Comparison of ENCODE assay signal across 14 cellular contexts in the genomic region with DNA sequence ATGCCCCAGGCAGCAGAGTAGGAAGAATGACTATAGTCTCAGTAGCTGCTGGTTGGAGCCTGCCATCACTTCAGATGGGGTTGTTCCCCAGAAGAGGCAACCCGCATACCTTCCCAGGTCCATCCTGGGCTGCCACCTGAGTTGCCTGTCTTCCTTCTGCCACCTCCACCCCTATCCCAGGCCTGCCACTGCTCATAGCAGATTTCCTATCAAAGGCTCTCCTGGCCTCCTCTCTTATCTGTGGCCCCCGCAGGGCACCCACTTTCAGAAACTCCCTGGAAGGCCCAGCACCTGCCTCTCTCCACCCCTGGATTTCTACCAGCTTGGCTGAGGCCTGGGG. TPM values are rescaled to one million over a fixed set of nuclear protein-coding genes. Genes with fewer than 3 reads are reported as not detected.
A peak's percentile ranks its signal among the peaks of the same experiment; 100 is the strongest.
DNase-seq lines count a peak whose midpoint lies in the region; ATAC-seq, FAIRE-seq and TF ChIP-seq lines count a peak whose summit lies in the region.
"Had no signal": no experiment of that assay in that cellular context is flagged by ENCODE, and none has a peak within 500 bp of the region (broad histone marks: within the 10 kb centered on the region; RNA-seq: fewer than 3 reads in every experiment).

No MANE protein-coding gene starts in this region.

- H3K36me3 ChIP-seq in HCT116 (ENCODE audit: control insufficient read depth in 1 of 2, insufficient read depth in 2 of 2, low read length in 2 of 2) = no peaks in the 10 kb centered on the region
- H3K36me3 ChIP-seq: HAP-1 had no signal

- BruUV-seq in HCT116 (replicated peaks; lab: Mats Ljungman, UMichigan) = no TSS peak

- H3K4me1 ChIP-seq in HCT116 (ENCODE audit: control insufficient read depth in 1 of 2, insufficient read depth in 2 of 2, low read length in 2 of 2) = peaks cover 7 to 10% of the 10 kb centered on the region in 2 experiments
- H3K4me1 ChIP-seq: HAP-1 had no signal

- in situ Hi-C loops in ACHN (cut with HindIII; ENCODE audit: low pct_ligation_motif_present, low pct_unique_long_range_greater_than_20kb, low sequenced_read_pairs) = no loop called here

- H3K27ac ChIP-seq in HCT116 (ENCODE audit: low read depth, low read length) (peak overlapping the region; percentile 20; the same call in 1 of the 2 replicates), skin epidermis (peak overlapping the region in 17 of 21 experiments; percentile 23 to 80 (median 72))
- H3K27ac ChIP-seq: HL-60 had no signal

- POLR2A ChIA-PET in HCT116 (lab: Charles Lee) = no interaction called here

- peak overlapping the region in 3 of 5 experiments; percentile 56 to 75 (median 64) for H3K4me3 Mint-ChIP-seq in brain
- H3K4me3 Mint-ChIP-seq: activated T-cell treated with anti-CD3 and anti-CD28 coated beads, Interleukin-2, amount 50 U/mL, for 72 hours had no signal

- TF ChIP-seq RAD21 in HCT116 (IDR thresholded peaks at IDR 0.05; ENCODE audit: low read depth) = no peak

- no peaks in the 10 kb centered on the region for H3K9me2 ChIP-seq in HCT116 (ENCODE audit: insufficient read depth)

- DNase-seq in HCT116 (ENCODE audit: low read depth, low spot score) (no peak), left colon (no peak), GM19239 (ENCODE audit: insufficient read length, low spot score) (no peak), ACHN (no peak), GM19240 (ENCODE audit: insufficient read length, low spot score) (no peak)
- DNase-seq: activated T-cell treated with anti-CD3 and anti-CD28 coated beads, Interleukin-2, amount 50 U/mL, for 72 hours; DMS 273 treated with DMSO at 0.1 percent for 48 hours; effector memory CD4-positive, alpha-beta T cell had no signal

- peaks cover 45% of the 10 kb centered on the region for H3K4me1 Mint-ChIP-seq in brain

- H2AFZ ChIP-seq in HCT116 (ENCODE audit: low read depth, low read length, poor library complexity, severe bottlenecking) = no peak overlapping the region

- no peaks in the 10 kb centered on the region for H4K20me1 ChIP-seq in HCT116 (ENCODE audit: insufficient read depth)

- H3K27me3 ChIP-seq in HCT116 (ENCODE audit: insufficient read depth, low read length) = no peaks in the 10 kb centered on the region

- H3K4me2 ChIP-seq in HCT116 (ENCODE audit: low read length) = no peak overlapping the region

- CTCF ChIA-PET in HCT116 (lab: Charles Lee) = interaction anchor here (0.6 kb wide), 1 partner anchor 9 kb away, joined by 3 read pairs; no protein-coding TSS in a partner anchor

- TF ChIP-seq POLR2A in HCT116 (IDR thresholded peaks at IDR 0.05; ENCODE audit: borderline replicate concordance, extremely low read depth, insufficient read depth, insufficient read length) = no peak

- H3K9ac ChIP-seq in HCT116 (ENCODE audit: low read length) = no peak overlapping the region

- intact Hi-C loops in HCT116 (cut with micrococcal nuclease) (loop anchor here (10.0 kb wide), 1 partner anchor 98 kb away; a partner anchor contains a TSS), left colon (cut with DNase I, micrococcal nuclease) (no loop called here)

- no peaks in the 10 kb centered on the region for H3K9me3 Mint-ChIP-seq in brain
- H3K9me3 Mint-ChIP-seq: activated T-cell treated with anti-CD3 and anti-CD28 coated beads, Interleukin-2, amount 50 U/mL, for 72 hours had no signal

- H3K27ac Mint-ChIP-seq in brain = peak overlapping the region; percentile 43 to 90 (median 75)
- H3K27ac Mint-ChIP-seq: activated T-cell treated with anti-CD3 and anti-CD28 coated beads, Interleukin-2, amount 50 U/mL, for 72 hours had no signal

- H3K4me3 ChIP-seq in HCT116 (replicated peaks in 1 of 2; ENCODE audit: low read depth in 1 of 2, low read length in 2 of 2) (no peak overlapping the region), skin epidermis (peak overlapping the region in 2 of 7 experiments; percentile 11 to 15)
- H3K4me3 ChIP-seq: HAP-1 had no signal

- no peak for ATAC-seq in HCT116
- peak; percentile 1 for ATAC-seq in left colon
- no peak for ATAC-seq in HG03175 (IDR thresholded peaks at IDR 0.05; ENCODE audit: unreplicated experiment)

- no peaks in the 10 kb centered on the region for H3K79me2 ChIP-seq in HCT116 (ENCODE audit: insufficient read depth, low read length)

- H3K9me3 ChIP-seq in HCT116 (ENCODE audit: control insufficient read depth in 1 of 2, insufficient read depth in 1 of 2, low read depth in 1 of 2, low read length in 2 of 2) = no peaks in the 10 kb centered on the region
- H3K9me3 ChIP-seq: HAP-1 had no signal

- RAD21 ChIA-PET in HCT116 (lab: Charles Lee; ENCODE audit: low non-redundant PET in 1 of 2, low total read pairs in 2 of 2, uncharacterized antibody in 2 of 2, unreplicated experiment in 2 of 2) = no interaction called here

- H3K27me3 Mint-ChIP-seq in brain = no peaks in the 10 kb centered on the region

- no peak for FAIRE-seq in GM19239 (lab: Jason Lieb, UNC)
- FAIRE-seq: GM18507 had no signal

- no peaks in the 10 kb centered on the region for H3K36me3 Mint-ChIP-seq in brain

- TF ChIP-seq CTCF in HCT116 (IDR thresholded peaks at IDR 0.05 in 2 of 3, conservative IDR thresholded peaks at IDR 0.05 in 1 of 3; ENCODE audit: borderline replicate concordance in 1 of 3, insufficient read depth in 1 of 3, low read depth in 2 of 3, low read length in 2 of 3) = no peak
- TF ChIP-seq CTCF in brain (conservative IDR thresholded peaks at IDR 0.05) = no peak

TF ChIP-seq in HCT116, 20 proteins besides CTCF, POLR2A, EP300 and RAD21:
- TF ChIP-seq ELF1 (IDR thresholded peaks at IDR 0.05; ENCODE audit: borderline replicate concordance, low read depth) = no peak
- no peak for TF ChIP-seq SRF (IDR thresholded peaks at IDR 0.05; ENCODE audit: low read depth)
- no peak for TF ChIP-seq YY1 (IDR thresholded peaks at IDR 0.05; ENCODE audit: extremely low read depth, insufficient replicate concordance, low read depth, low read length)
- no peak for TF ChIP-seq EZH2phosphoT487 (IDR thresholded peaks at IDR 0.05; ENCODE audit: borderline replicate concordance)
- TF ChIP-seq POLR2AphosphoS5 (IDR thresholded peaks at IDR 0.05; ENCODE audit: low read depth, low read length) = no peak
- TF ChIP-seq ZFX (IDR thresholded peaks at IDR 0.05) = no peak
- no peak for TF ChIP-seq SP1 (IDR thresholded peaks at IDR 0.05; ENCODE audit: low read depth)
- TF ChIP-seq JUND (IDR thresholded peaks at IDR 0.05) = no peak
- no peak for TF ChIP-seq CEBPB (IDR thresholded peaks at IDR 0.05; ENCODE audit: low read depth)
- TF ChIP-seq, protein P1, sequence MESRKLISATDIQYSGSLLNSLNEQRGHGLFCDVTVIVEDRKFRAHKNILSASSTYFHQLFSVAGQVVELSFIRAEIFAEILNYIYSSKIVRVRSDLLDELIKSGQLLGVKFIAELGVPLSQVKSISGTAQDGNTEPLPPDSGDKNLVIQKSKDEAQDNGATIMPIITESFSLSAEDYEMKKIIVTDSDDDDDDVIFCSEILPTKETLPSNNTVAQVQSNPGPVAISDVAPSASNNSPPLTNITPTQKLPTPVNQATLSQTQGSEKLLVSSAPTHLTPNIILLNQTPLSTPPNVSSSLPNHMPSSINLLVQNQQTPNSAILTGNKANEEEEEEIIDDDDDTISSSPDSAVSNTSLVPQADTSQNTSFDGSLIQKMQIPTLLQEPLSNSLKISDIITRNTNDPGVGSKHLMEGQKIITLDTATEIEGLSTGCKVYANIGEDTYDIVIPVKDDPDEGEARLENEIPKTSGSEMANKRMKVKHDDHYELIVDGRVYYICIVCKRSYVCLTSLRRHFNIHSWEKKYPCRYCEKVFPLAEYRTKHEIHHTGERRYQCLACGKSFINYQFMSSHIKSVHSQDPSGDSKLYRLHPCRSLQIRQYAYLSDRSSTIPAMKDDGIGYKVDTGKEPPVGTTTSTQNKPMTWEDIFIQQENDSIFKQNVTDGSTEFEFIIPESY (IDR thresholded peaks at IDR 0.05; ENCODE audit: extremely low read depth, insufficient replicate concordance, low read length) = no peak
- no peak for TF ChIP-seq FOSL1 (IDR thresholded peaks at IDR 0.05; ENCODE audit: low read depth)
TF ChIP-seq in HCT116: peak in this region for 0.

RNA-seq across cellular contexts. Expression of a gene that starts 0.6 kb away (rescaled TPM):
- 23.5 TPM for total RNA-seq in HCT116 (2021; ENCODE audit: unreplicated experiment)
- polyA plus RNA-seq in HCT116 (2012) = 27.0 and 27.2 TPM in 2 replicates
- polyA plus RNA-seq in brain (ENCODE audit: insufficient read depth, low read depth, low replicate concordance) = 14.3 TPM
- total RNA-seq in left colon = 10 to 100 TPM; 52.1 to 58.2 TPM

RNA-seq across cellular contexts. Expression of a gene that starts 8.5 kb away (rescaled TPM):
- 21.5 TPM for total RNA-seq in HCT116 (2021; ENCODE audit: unreplicated experiment)
- polyA plus RNA-seq in HCT116 (2012) = 18.0 and 19.6 TPM in 2 replicates
- 25.9 TPM for polyA plus RNA-seq in brain (ENCODE audit: insufficient read depth, low read depth, low replicate concordance)
- 10 to 100 TPM; 47.8 to 53.5 TPM for total RNA-seq in left colon

RNA-seq across cellular contexts. Expression of a gene that starts 12.8 kb away (rescaled TPM):
- 37.1 TPM for total RNA-seq in HCT116 (2021; ENCODE audit: unreplicated experiment)
- 28.7 and 30.1 TPM in 2 replicates for polyA plus RNA-seq in HCT116 (2012)
- 58.9 TPM for polyA plus RNA-seq in brain (ENCODE audit: insufficient read depth, low read depth, low replicate concordance)
- 10 to 100 TPM; 50.8 to 61.6 TPM for total RNA-seq in left colon

RNA-seq across cellular contexts. Expression of a gene that starts 42.4 kb away (rescaled TPM):
- total RNA-seq in HCT116 (2021; ENCODE audit: unreplicated experiment) (64.0 TPM), left colon (10 to 100 TPM; 24.7 to 37.7 TPM)
- 83.8 and 91.5 TPM in 2 replicates for polyA plus RNA-seq in HCT116 (2012)
- 16.2 TPM for polyA plus RNA-seq in brain (ENCODE audit: insufficient read depth, low read depth, low replicate concordance)
